In genomic region chr2:15569658-15570615, GRCh38 we compare ENCODE assay signal across 23 cellular contexts.
"Had no signal": no experiment of that assay in that cellular context is flagged by ENCODE, and none has a peak within 500 bp of the region (broad histone marks: within the 10 kb centered on the region; RNA-seq: fewer than 3 reads in every experiment).

No MANE protein-coding gene starts in this region.

- H3K4me2 ChIP-seq: smooth muscle cell had no signal

- H3K27me3 ChIP-seq: right atrium auricular region, suprapubic skin, transverse colon, vagina had no signal

- DNase-seq: activated CD4-positive, alpha-beta T cell treated with anti-CD3 and anti-CD28 coated beads, Interleukin-2, amount 50 U/mL, for 1 hour; activated CD8-positive, alpha-beta memory T cell treated with anti-CD3 and anti-CD28 coated beads, Interleukin-2, amount 50 U/mL, for 4 hours; activated naive CD4-positive, alpha-beta T cell treated with anti-CD3 and anti-CD28 coated beads for 36 hours; activated naive CD8-positive, alpha-beta T cell treated with anti-CD3 and anti-CD28 coated beads, Interleukin-2, amount 50 U/mL, for 24 hours; activated T-cell treated with anti-CD3 and anti-CD28 coated beads, Interleukin-2, amount 50 U/mL, for 4 hours; aorta; head of caudate nucleus; naive B cell; occipital lobe; stimulated activated CD4-positive, alpha-beta T cell treated with anti-CD3 and anti-CD28 coated beads, Interleukin-4, amount 100 ng/mL, for 1 hour; stimulated activated naive CD8-positive, alpha-beta T cell treated with anti-CD3 and anti-CD28 coated beads, Interleukin-15, amount 100 ng/mL, for 72 hours; transverse colon had no signal

- H3K36me3 Mint-ChIP-seq: naive B cell had no signal

- H3K27me3 Mint-ChIP-seq: central memory CD8-positive, alpha-beta T cell; stimulated activated naive CD8-positive, alpha-beta T cell treated with anti-CD3 and anti-CD28 coated beads, Interleukin-15, amount 100 ng/mL, for 72 hours had no signal

- H3K4me3 ChIP-seq: coronary artery, lung, prostate gland, right atrium auricular region, smooth muscle cell, suprapubic skin, transverse colon, vagina had no signal

- H3K27ac Mint-ChIP-seq: activated naive CD4-positive, alpha-beta T cell treated with anti-CD3 and anti-CD28 coated beads for 36 hours; activated naive CD8-positive, alpha-beta T cell treated with anti-CD3 and anti-CD28 coated beads, Interleukin-2, amount 50 U/mL, for 24 hours; naive B cell; stimulated activated naive CD8-positive, alpha-beta T cell treated with anti-CD3 and anti-CD28 coated beads, Interleukin-15, amount 100 ng/mL, for 72 hours; T-helper 1 cell treated with Interleukin-12 subunit alpha and Interleukin-12 subunit beta and Interleukin-4 antibody, amounts not matched to agents 30 μg/mL and 1 μg/mL, for 36 hours had no signal

- H3K4me3 Mint-ChIP-seq: activated naive CD4-positive, alpha-beta T cell treated with anti-CD3 and anti-CD28 coated beads for 36 hours; activated naive CD8-positive, alpha-beta T cell treated with anti-CD3 and anti-CD28 coated beads, Interleukin-2, amount 50 U/mL, for 24 hours; activated T-cell treated with anti-CD3 and anti-CD28 coated beads, Interleukin-2, amount 50 U/mL, for 4 hours; central memory CD8-positive, alpha-beta T cell; naive B cell; stimulated activated naive CD8-positive, alpha-beta T cell treated with anti-CD3 and anti-CD28 coated beads, Interleukin-15, amount 100 ng/mL, for 72 hours; T-helper 1 cell treated with Interleukin-12 subunit alpha and Interleukin-12 subunit beta and Interleukin-4 antibody, amounts not matched to agents 30 μg/mL and 1 μg/mL, for 36 hours had no signal

- H3K36me3 ChIP-seq: prostate gland, right atrium auricular region, suprapubic skin, transverse colon, vagina had no signal

- H3K4me1 ChIP-seq: prostate gland, right atrium auricular region, suprapubic skin, transverse colon, vagina had no signal

- H3K27ac ChIP-seq: coronary artery, prostate gland, right atrium auricular region, suprapubic skin, transverse colon, vagina had no signal

- H3K9me3 Mint-ChIP-seq: activated naive CD4-positive, alpha-beta T cell treated with anti-CD3 and anti-CD28 coated beads for 36 hours; activated naive CD8-positive, alpha-beta T cell treated with anti-CD3 and anti-CD28 coated beads, Interleukin-2, amount 50 U/mL, for 24 hours; activated T-cell treated with anti-CD3 and anti-CD28 coated beads, Interleukin-2, amount 50 U/mL, for 4 hours; central memory CD8-positive, alpha-beta T cell; naive B cell; stimulated activated naive CD8-positive, alpha-beta T cell treated with anti-CD3 and anti-CD28 coated beads, Interleukin-15, amount 100 ng/mL, for 72 hours; T-helper 1 cell treated with Interleukin-12 subunit alpha and Interleukin-12 subunit beta and Interleukin-4 antibody, amounts not matched to agents 30 μg/mL and 1 μg/mL, for 36 hours had no signal

- H3K4me1 Mint-ChIP-seq: activated naive CD8-positive, alpha-beta T cell treated with anti-CD3 and anti-CD28 coated beads, Interleukin-2, amount 50 U/mL, for 24 hours; central memory CD8-positive, alpha-beta T cell; naive B cell; stimulated activated naive CD8-positive, alpha-beta T cell treated with anti-CD3 and anti-CD28 coated beads, Interleukin-15, amount 100 ng/mL, for 72 hours had no signal

- ATAC-seq: activated CD4-positive, CD25-positive, alpha-beta regulatory T cell treated with anti-CD3 and anti-CD28 coated beads, Interleukin-2, amount 50 U/mL, for 24 hours; activated naive CD8-positive, alpha-beta T cell treated with anti-CD3 and anti-CD28 coated beads, Interleukin-2, amount 50 U/mL, for 24 hours; activated T-cell treated with anti-CD3 and anti-CD28 coated beads, Interleukin-2, amount 50 U/mL, for 4 hours; left lobe of liver; stimulated activated naive CD8-positive, alpha-beta T cell treated with anti-CD3 and anti-CD28 coated beads, Interleukin-15, amount 100 ng/mL, for 72 hours had no signal
